9 cellular contexts compared by ENCODE assay signal in genomic region chrX:15882704-15883539, GRCh38. TPM values are rescaled to one million over a fixed set of nuclear protein-coding genes. Genes with fewer than 3 reads are reported as not detected.
DNase-seq lines count a peak whose midpoint lies in the region; ATAC-seq and TF ChIP-seq lines count a peak whose summit lies in the region.
"Had no signal": no experiment of that assay in that cellular context is flagged by ENCODE, and none has a peak within 500 bp of the region (broad histone marks: within the 10 kb centered on the region; RNA-seq: fewer than 3 reads in every experiment).

No MANE protein-coding gene starts in this region.

- peaks cover 4% of the 10 kb centered on the region for H3K9me3 Mint-ChIP-seq in activated B cell treated with CpG ODN at 0.5 μM for 24 hours
- H3K9me3 Mint-ChIP-seq: CD4-positive, alpha-beta T cell had no signal

- no peaks in the 10 kb centered on the region for H3K27me3 ChIP-seq in right atrium auricular region
- no peaks in the 10 kb centered on the region for H3K27me3 ChIP-seq in Peyer's patch

- DNase-seq in A172 (ENCODE audit: low spot score) (peak; percentile 94), activated B cell treated with CpG ODN at 0.5 μM for 24 hours (no peak), DMS53 (lab: John Stamatoyannopoulos, UW) (no peak), right atrium auricular region (ENCODE audit: low spot score) (no peak), NCI-H1092 (lab: John Stamatoyannopoulos, UW) (no peak), Peyer's patch (no peak)
- DNase-seq: CD4-positive, alpha-beta T cell had no signal

- H3K9me3 ChIP-seq in right atrium auricular region (peaks cover 0 to 8% of the 10 kb centered on the region in 2 donors), Peyer's patch (peaks cover 0 to 3% (median 0%) of the 10 kb centered on the region in 4 donors)

- intact Hi-C loops in activated B cell treated with CpG ODN at 0.5 μM for 24 hours (cut with micrococcal nuclease), result no loop called here

- peak; percentile 71 for ATAC-seq in GM19372 (IDR thresholded peaks at IDR 0.05; ENCODE audit: low read depth, unreplicated experiment)
- peak; percentile 66 for ATAC-seq in HG03280 (IDR thresholded peaks at IDR 0.05; ENCODE audit: unreplicated experiment)
- peak; percentile 25 for ATAC-seq in activated B cell treated with CpG ODN at 0.5 μM for 24 hours (ENCODE audit: low read depth)

- H3K36me3 Mint-ChIP-seq in activated B cell treated with CpG ODN at 0.5 μM for 24 hours (ENCODE audit: low read depth), result peaks cover 4% of the 10 kb centered on the region

- H3K27me3 Mint-ChIP-seq in activated B cell treated with CpG ODN at 0.5 μM for 24 hours, result no peaks in the 10 kb centered on the region
- H3K27me3 Mint-ChIP-seq: CD4-positive, alpha-beta T cell had no signal

- H3K4me1 ChIP-seq in right atrium auricular region, result no peaks in the 10 kb centered on the region
- no peaks in the 10 kb centered on the region for H3K4me1 ChIP-seq in Peyer's patch

- no peak overlapping the region for H3K4me3 Mint-ChIP-seq in activated B cell treated with CpG ODN at 0.5 μM for 24 hours
- H3K4me3 Mint-ChIP-seq: CD4-positive, alpha-beta T cell had no signal

- H3K36me3 ChIP-seq in right atrium auricular region (no peaks in the 10 kb centered on the region), Peyer's patch (no peaks in the 10 kb centered on the region)

- POLR2A ChIA-PET in activated B cell treated with CpG ODN at 0.5 μM for 24 hours (lab: Charles Lee), result no interaction called here

- TF ChIP-seq CTCF in activated B cell treated with CpG ODN at 0.5 μM for 24 hours (IDR thresholded peaks at IDR 0.05), result no peak
- TF ChIP-seq CTCF in right atrium auricular region (IDR thresholded peaks at IDR 0.05), result no peak
- no peak for TF ChIP-seq CTCF in Peyer's patch (IDR thresholded peaks at IDR 0.05)

- H3K27ac ChIP-seq in right atrium auricular region, result no peak overlapping the region
- no peak overlapping the region for H3K27ac ChIP-seq in Peyer's patch

- no peak overlapping the region for H3K4me3 ChIP-seq in right atrium auricular region
- no peak overlapping the region for H3K4me3 ChIP-seq in Peyer's patch

- peak overlapping the region; percentile 31 for H3K27ac Mint-ChIP-seq in activated B cell treated with CpG ODN at 0.5 μM for 24 hours
- H3K27ac Mint-ChIP-seq: CD4-positive, alpha-beta T cell had no signal

- peaks cover 18% of the 10 kb centered on the region for H3K4me1 Mint-ChIP-seq in activated B cell treated with CpG ODN at 0.5 μM for 24 hours

- no peak for TF ChIP-seq POLR2A in Peyer's patch (IDR thresholded peaks at IDR 0.05)

- CTCF ChIA-PET in activated B cell treated with CpG ODN at 0.5 μM for 24 hours (lab: Charles Lee), result no interaction called here

RNA-seq across cellular contexts. Expression of gene AP1S2, which starts 28.3 kb away (rescaled TPM):
- total RNA-seq in A172 (2014; rRNA removed; shearing (Covaris generic)), result 125 and 223 TPM in 2 replicates
- total RNA-seq in activated B cell treated with CpG ODN at 0.5 μM for 24 hours, result 42.3 and 45.9 TPM in 2 replicates
- total RNA-seq in right atrium auricular region, result 100 to 1,000 TPM; 101 to 184 TPM
- 10 to 100 TPM in 2 of 4 donors, 1 to 10 TPM in 2; 6.5 to 19.8 (median 10.7) TPM for total RNA-seq in Peyer's patch
